Comparison of ENCODE assay signal across 8 cellular contexts in the genomic region with DNA sequence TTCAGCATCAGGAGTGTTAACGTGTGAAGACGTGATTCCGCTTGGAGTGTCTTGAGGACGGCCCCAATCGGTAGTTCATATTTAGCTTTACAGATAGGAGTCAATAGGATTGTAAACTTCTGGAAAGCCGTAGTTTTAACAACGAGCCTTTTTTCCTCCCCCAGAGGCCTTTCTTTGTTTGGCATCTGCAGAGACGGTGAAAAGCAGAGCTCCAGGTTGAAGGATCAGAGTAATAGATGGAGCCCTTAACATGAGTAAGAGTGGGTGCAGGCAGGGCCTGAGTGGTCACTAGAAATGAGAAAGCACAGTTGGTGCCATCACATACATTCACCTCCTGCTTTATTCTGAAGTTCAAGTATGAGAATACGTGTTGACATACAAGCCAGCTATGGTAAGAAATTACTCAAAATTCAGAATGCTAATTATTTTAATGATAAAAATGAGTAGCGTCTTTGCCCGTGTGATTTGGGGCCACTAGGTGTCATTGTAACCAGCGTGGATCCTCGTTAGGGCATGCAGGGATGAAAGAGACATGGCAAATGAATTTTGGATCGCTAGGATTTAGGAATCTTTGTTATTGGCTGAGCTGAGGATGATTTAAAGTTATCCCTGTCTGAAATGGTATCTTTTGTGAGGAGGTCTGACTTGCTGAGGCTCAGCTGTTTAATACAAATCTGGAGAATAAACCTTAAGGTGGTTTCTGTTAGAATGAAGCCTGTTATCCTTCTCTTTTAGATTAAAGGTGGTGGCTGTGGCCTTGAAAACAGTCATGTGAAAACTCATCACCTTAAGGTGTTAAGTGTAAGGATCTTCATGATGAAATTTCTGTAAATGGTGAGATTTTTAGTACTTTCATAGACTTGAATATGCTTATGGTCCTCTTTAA. TPM values are rescaled to one million over a fixed set of nuclear protein-coding genes. Genes with fewer than 3 reads are reported as not detected.
DNase-seq lines count a peak whose midpoint lies in the region; ATAC-seq and TF ChIP-seq lines count a peak whose summit lies in the region.

No MANE protein-coding gene starts in this region.

- intact Hi-C loops in ascending aorta (cut with DNase I), result loop anchor here (2.0 to 10.0 kb wide), 3 partner anchors 66 to 179 kb away; a partner anchor contains a TSS

- H3K36me3 ChIP-seq in ascending aorta, result peaks cover 11 to 21% of the 10 kb centered on the region in 2 donors

- no peaks in the 10 kb centered on the region for H3K9me3 ChIP-seq in ascending aorta

- H3K4me1 ChIP-seq in ascending aorta, result peaks cover 4 to 21% of the 10 kb centered on the region in 2 donors

- peak overlapping the region; percentile 50 to 84 for H3K4me3 ChIP-seq in ascending aorta

- ATAC-seq in stimulated activated naive B cell treated with anti-CD40 and anti-IgM and Interleukin-4, amounts not matched to agents 10 μg/mL and 1 μg/mL and 100 μg/mL, for 72 hours (replicated peaks), result peak in 1 of 2 donors; percentile 26
- ATAC-seq in GM21717 (IDR thresholded peaks at IDR 0.05; ENCODE audit: unreplicated experiment), result no peak

- TF ChIP-seq CTCF in ascending aorta (IDR thresholded peaks at IDR 0.05), result peak; percentile 15 to 43 (median 32)

- peak overlapping the region; percentile 100 for H3K27ac Mint-ChIP-seq in stimulated activated naive B cell treated with anti-CD40 and anti-IgM and Interleukin-4, amounts not matched to agents 10 μg/mL and 1 μg/mL and 100 μg/mL, for 72 hours

- no peaks in the 10 kb centered on the region for H3K27me3 ChIP-seq in ascending aorta

- H3K4me3 Mint-ChIP-seq in stimulated activated naive B cell treated with anti-CD40 and anti-IgM and Interleukin-4, amounts not matched to agents 10 μg/mL and 1 μg/mL and 100 μg/mL, for 72 hours, result peak overlapping the region; percentile 94 to 98

- no peaks in the 10 kb centered on the region for H3K9me3 Mint-ChIP-seq in stimulated activated naive B cell treated with anti-CD40 and anti-IgM and Interleukin-4, amounts not matched to agents 10 μg/mL and 1 μg/mL and 100 μg/mL, for 72 hours

- peaks cover 33 to 62% of the 10 kb centered on the region in 2 donors for H3K4me1 Mint-ChIP-seq in stimulated activated naive B cell treated with anti-CD40 and anti-IgM and Interleukin-4, amounts not matched to agents 10 μg/mL and 1 μg/mL and 100 μg/mL, for 72 hours

- H3K27me3 Mint-ChIP-seq in stimulated activated naive B cell treated with anti-CD40 and anti-IgM and Interleukin-4, amounts not matched to agents 10 μg/mL and 1 μg/mL and 100 μg/mL, for 72 hours, result no peaks in the 10 kb centered on the region

- H3K27ac ChIP-seq in ascending aorta, result peak overlapping the region; percentile 82

- DNase-seq in NCI-H2107 treated with DMSO at 0.1 percent for 48 hours (lab: John Stamatoyannopoulos, UW; ENCODE audit: unreplicated experiment) (peak; percentile 26), NCI-H2107 (lab: John Stamatoyannopoulos, UW) (no peak), M059J (ENCODE audit: low read depth) (peak; percentile 44), ascending aorta (ENCODE audit: low spot score in 2 of 2) (no peak), inferior parietal cortex (ENCODE audit: extremely low spot score) (peak; percentile 52), kidney glomerular epithelial cell (lab: John Stamatoyannopoulos, UW) (no peak)
- no peak for DNase-seq in stimulated activated naive B cell treated with anti-CD40 and anti-IgM and Interleukin-4, amounts not matched to agents 10 μg/mL and 1 μg/mL and 100 μg/mL, for 72 hours

- H3K36me3 Mint-ChIP-seq in stimulated activated naive B cell treated with anti-CD40 and anti-IgM and Interleukin-4, amounts not matched to agents 10 μg/mL and 1 μg/mL and 100 μg/mL, for 72 hours, result peaks cover 18 to 36% of the 10 kb centered on the region in 2 donors

RNA-seq across cellular contexts. Expression of a gene that starts 18.6 kb away (rescaled TPM):
- 0.02 and 1.4 TPM in 2 replicates for total RNA-seq in M059J (2014; rRNA removed; shearing (Covaris generic))
- total RNA-seq in ascending aorta, result 0.43 TPM

RNA-seq across cellular contexts. Expression of a gene that starts 20.9 kb away (rescaled TPM):
- total RNA-seq in M059J (2014; rRNA removed; shearing (Covaris generic)), result 0.62 TPM in 1 of 2 replicates, not detected in the other
- 60.7 TPM for total RNA-seq in ascending aorta

RNA-seq across cellular contexts. Expression of a gene that starts 27.2 kb away (rescaled TPM):
- 2.1 and 5.9 TPM in 2 replicates for total RNA-seq in M059J (2014; rRNA removed; shearing (Covaris generic))
- total RNA-seq in ascending aorta, result 15.8 TPM

RNA-seq across cellular contexts. Expression of a gene that starts 57.2 kb away (rescaled TPM):
- 18.1 and 23.2 TPM in 2 replicates for total RNA-seq in M059J (2014; rRNA removed; shearing (Covaris generic))
- total RNA-seq in ascending aorta, result 12.7 TPM

Comparison
In these comparisons a context has a peak if more than half of its experiments do, and no peak if none do; other contexts are left out.
1. DNase-seq: peak in NCI-H2107 treated with DMSO at 0.1 percent for 48 hours (single experiment), M059J (single experiment) and inferior parietal cortex (single experiment); none in NCI-H2107 (single experiment), ascending aorta (0 of 2), stimulated activated naive B cell treated with anti-CD40 and anti-IgM and Interleukin-4, amounts not matched to agents 10 μg/mL and 1 μg/mL and 100 μg/mL, for 72 hours (single experiment) and kidney glomerular epithelial cell (single experiment).
2. RNA of a gene that starts 20.9 kb away (total RNA-seq): 60.7 TPM in ascending aorta (single experiment); 0.62 TPM in M059J; every median in the first group is over 10 times any median in the second.